In the genomic region with DNA sequence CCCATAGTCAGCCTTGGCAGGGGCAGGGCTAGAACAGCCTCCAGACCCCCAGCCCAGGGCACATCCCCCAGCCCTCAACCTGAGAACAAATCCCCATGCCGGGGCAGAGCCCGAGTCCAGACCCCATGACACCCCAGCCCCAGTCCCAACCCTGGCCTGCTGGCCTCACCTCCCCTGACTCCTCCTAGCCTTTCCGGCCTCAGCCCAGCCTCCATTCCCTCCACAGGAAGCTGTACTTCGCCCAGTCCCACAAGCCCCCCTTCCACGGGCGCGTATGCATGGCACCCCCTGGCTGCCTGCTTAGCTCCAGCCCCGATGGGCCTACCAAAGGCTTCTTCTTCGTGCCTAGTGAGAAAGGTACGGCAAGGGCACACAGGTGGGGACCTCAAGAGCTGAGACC, we compare ENCODE assay signal across 15 cellular contexts. TPM values are rescaled to one million over a fixed set of nuclear protein-coding genes. Genes with fewer than 3 reads are reported as not detected.
DNase-seq lines count a peak whose midpoint lies in the region; ATAC-seq and TF ChIP-seq lines count a peak whose summit lies in the region.
"Had no signal": no experiment of that assay in that cellular context is flagged by ENCODE, and none has a peak within 500 bp of the region (broad histone marks: within the 10 kb centered on the region; RNA-seq: fewer than 3 reads in every experiment).

No MANE protein-coding gene starts in this region.

- H3K4me1 ChIP-seq in RWPE2 (ENCODE audit: insufficient read depth, poor library complexity, severe bottlenecking) (no peaks in the 10 kb centered on the region), osteoblast (ENCODE audit: insufficient read depth, low read length) (no peaks in the 10 kb centered on the region), trophoblast cell (ENCODE audit: control insufficient read depth in 1 of 2, insufficient read depth in 2 of 2, low read length in 2 of 2) (peaks cover 2 to 4% of the 10 kb centered on the region in 2 experiments)
- H3K4me1 ChIP-seq: BE2C, Caco-2, HAP-1 had no signal

- TF ChIP-seq CTCF in RWPE2 (IDR thresholded peaks at IDR 0.05; ENCODE audit: poor library complexity, severe bottlenecking) (no peak), chondrocyte (IDR thresholded peaks at IDR 0.05) (no peak), osteoblast (IDR thresholded peaks at IDR 0.05; ENCODE audit: extremely low read depth, low read depth, low read length) (no peak)

- H3K4ac ChIP-seq in trophoblast cell (ENCODE audit: low read depth, low read length): no peak overlapping the region

- no peak overlapping the region for H3K27ac Mint-ChIP-seq in chondrocyte (ENCODE audit: unreplicated experiment)
- H3K27ac Mint-ChIP-seq: CD4-positive, alpha-beta T cell had no signal

- peaks cover 2% of the 10 kb centered on the region for H3K27me3 Mint-ChIP-seq in chondrocyte (ENCODE audit: low read depth)
- H3K27me3 Mint-ChIP-seq: CD4-positive, alpha-beta T cell had no signal

- H3K4me3 Mint-ChIP-seq in chondrocyte (ENCODE audit: unreplicated experiment): no peak overlapping the region
- H3K4me3 Mint-ChIP-seq: CD4-positive, alpha-beta T cell had no signal

- H3K4me3 ChIP-seq in RWPE2 (ENCODE audit: severe bottlenecking): no peak overlapping the region
- no peak overlapping the region for H3K4me3 ChIP-seq in osteoblast (ENCODE audit: insufficient read depth, low read length)
- H3K4me3 ChIP-seq in trophoblast cell (ENCODE audit: low read depth, low read length): no peak overlapping the region
- H3K4me3 ChIP-seq: HAP-1 had no signal

- no peaks in the 10 kb centered on the region for H3K9me3 Mint-ChIP-seq in chondrocyte (ENCODE audit: low read depth)
- H3K9me3 Mint-ChIP-seq: CD4-positive, alpha-beta T cell had no signal

- H2BK120ac ChIP-seq in trophoblast cell (ENCODE audit: insufficient read depth, low read length, poor library complexity): no peak overlapping the region

- no peaks in the 10 kb centered on the region for H3K36me3 Mint-ChIP-seq in chondrocyte (ENCODE audit: low read depth)

- no peak overlapping the region for H2AK5ac ChIP-seq in trophoblast cell (ENCODE audit: low read length)

- no peaks in the 10 kb centered on the region for H3K27me3 ChIP-seq in RWPE2 (ENCODE audit: insufficient read depth, poor library complexity, severe bottlenecking)
- no peaks in the 10 kb centered on the region for H3K27me3 ChIP-seq in osteoblast (ENCODE audit: insufficient read depth, low read length)
- no peaks in the 10 kb centered on the region for H3K27me3 ChIP-seq in trophoblast cell (ENCODE audit: insufficient read depth, low read length)
- H3K27me3 ChIP-seq: BE2C had no signal

- no peaks in the 10 kb centered on the region for H3K79me2 ChIP-seq in osteoblast (ENCODE audit: insufficient read depth, low read length)
- H3K79me2 ChIP-seq in trophoblast cell (ENCODE audit: control insufficient read depth, insufficient read depth, low read length, poor library complexity): no peaks in the 10 kb centered on the region

- H3K18ac ChIP-seq in trophoblast cell (ENCODE audit: low read length): no peak overlapping the region

- no peak overlapping the region for H3K9ac ChIP-seq in trophoblast cell (ENCODE audit: low read length)

- no peak overlapping the region for H2BK12ac ChIP-seq in trophoblast cell (ENCODE audit: low read length)

- H3K4me1 Mint-ChIP-seq in chondrocyte (ENCODE audit: low read depth): no peaks in the 10 kb centered on the region

- H3K9me3 ChIP-seq in RWPE2 (ENCODE audit: severe bottlenecking) (no peaks in the 10 kb centered on the region), osteoblast (ENCODE audit: low read depth, low read length) (no peaks in the 10 kb centered on the region), trophoblast cell (ENCODE audit: insufficient read depth, low read depth, low read length) (peaks cover 3% of the 10 kb centered on the region)
- H3K9me3 ChIP-seq: BE2C, Caco-2, HAP-1 had no signal

- no peak overlapping the region for H3K14ac ChIP-seq in trophoblast cell (ENCODE audit: low read length)

- ATAC-seq in RWPE2 (ENCODE audit: low read depth): no peak
- no peak for ATAC-seq in GM18519 (IDR thresholded peaks at IDR 0.05; ENCODE audit: low FRiP score, unreplicated experiment)
- ATAC-seq in GM19455 (IDR thresholded peaks at IDR 0.05; ENCODE audit: unreplicated experiment): no peak

- no peak overlapping the region for H4K91ac ChIP-seq in trophoblast cell (ENCODE audit: low read depth, low read length)

- H3K4me2 ChIP-seq in osteoblast (ENCODE audit: insufficient read depth, low read length) (no peak overlapping the region), trophoblast cell (ENCODE audit: low read length) (no peak overlapping the region)

- no peak overlapping the region for H3K27ac ChIP-seq in RWPE2 (ENCODE audit: poor library complexity, severe bottlenecking)
- H3K27ac ChIP-seq in osteoblast (ENCODE audit: low read depth, low read length): no peak overlapping the region
- no peak overlapping the region for H3K27ac ChIP-seq in trophoblast cell (ENCODE audit: low read depth, low read length)
- H3K27ac ChIP-seq: C4-2B had no signal

- no CpG with 5 or more reads among the region's 10 CpGs for WGBS in trophoblast cell (ENCODE audit: extremely low coverage, insufficient coverage, insufficient read length)

- DNase-seq in RWPE2 (ENCODE audit: low spot score): peak; percentile 38
- DNase-seq in chondrocyte (ENCODE audit: low spot score): peak; percentile 83
- peak; percentile 42 for DNase-seq in islet precursor cell
- DNase-seq in osteoblast (ENCODE audit: insufficient read length, low spot score, missing footprints): peak; percentile 81
- no peak for DNase-seq in amygdala (lab: John Stamatoyannopoulos, UW)
- no peak for DNase-seq in trophoblast cell
- DNase-seq: ACHN; BE2C; Caco-2; CD4-positive, alpha-beta T cell; GOT3 had no signal

- H4K8ac ChIP-seq in trophoblast cell (ENCODE audit: low read depth, low read length): no peak overlapping the region

- no peak overlapping the region for H2BK5ac ChIP-seq in trophoblast cell (ENCODE audit: low read depth, low read length, poor library complexity)

- H3K79me1 ChIP-seq in trophoblast cell (ENCODE audit: low read length): no peaks in the 10 kb centered on the region

- H4K20me1 ChIP-seq in osteoblast (ENCODE audit: insufficient read depth, low read length): no peaks in the 10 kb centered on the region

- H4K12ac ChIP-seq in trophoblast cell (ENCODE audit: low read depth, low read length): no peak overlapping the region

- H3K36me3 ChIP-seq in RWPE2 (ENCODE audit: low read depth): no peaks in the 10 kb centered on the region
- no peaks in the 10 kb centered on the region for H3K36me3 ChIP-seq in osteoblast (ENCODE audit: insufficient read depth, low read length)
- H3K36me3 ChIP-seq in trophoblast cell (ENCODE audit: control insufficient read depth in 1 of 2, insufficient read depth in 2 of 2, low read length in 2 of 2): no peaks in the 10 kb centered on the region
- H3K36me3 ChIP-seq: BE2C, HAP-1 had no signal

- H3K23ac ChIP-seq in trophoblast cell (ENCODE audit: low read length): no peak overlapping the region

- H2AFZ ChIP-seq in osteoblast (ENCODE audit: low read length) (no peak overlapping the region), trophoblast cell (ENCODE audit: insufficient read depth, low read length, poor library complexity) (no peak overlapping the region)

RNA-seq across cellular contexts. Expression of a gene that starts 50.4 kb away (rescaled TPM):
- total RNA-seq in chondrocyte (0.05 to 0.21 TPM in 2 of 3 replicates, not detected in the other), osteoblast (under 0.01 TPM in 2 replicates)
- polyA plus RNA-seq in trophoblast cell (2013): 0.33 and 0.49 TPM in 2 replicates

Comparison
In these comparisons a context has a peak if more than half of its experiments do, and no peak if none do; other contexts are left out.
1. DNase-seq: peak in RWPE2 (single experiment), chondrocyte (single experiment), islet precursor cell (single experiment) and osteoblast (single experiment); none in amygdala (0 of 56) and trophoblast cell (0 of 2).